ENCODE assay signal across 15 cellular contexts in the genomic region with DNA sequence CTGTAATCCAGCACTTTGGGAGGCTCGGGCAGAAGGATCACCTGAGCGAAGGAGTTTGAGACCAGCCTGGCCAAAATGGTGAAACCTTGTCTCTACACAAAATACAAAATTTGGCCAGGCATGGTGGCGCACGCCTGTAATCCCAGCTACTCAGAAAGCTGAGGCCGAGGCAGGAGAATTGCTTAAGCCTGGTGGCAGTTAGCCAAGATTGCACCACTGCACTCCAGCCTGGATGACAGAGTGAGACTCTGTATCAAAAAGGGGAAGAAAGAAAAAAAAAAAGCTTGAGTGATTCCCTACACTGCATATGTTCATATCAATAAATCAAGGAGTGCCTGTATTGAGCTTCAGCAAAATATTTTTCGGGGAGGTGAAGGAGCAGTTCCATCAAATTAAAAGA. TPM values are rescaled to one million over a fixed set of nuclear protein-coding genes. Genes with fewer than 3 reads are reported as not detected.
DNase-seq lines count a peak whose midpoint lies in the region; ATAC-seq and TF ChIP-seq lines count a peak whose summit lies in the region.
"Had no signal": no experiment of that assay in that cellular context is flagged by ENCODE, and none has a peak within 500 bp of the region (broad histone marks: within the 10 kb centered on the region; RNA-seq: fewer than 3 reads in every experiment).

No MANE protein-coding gene starts in this region.

- H3K79me2 ChIP-seq in mesendoderm (ENCODE audit: control insufficient read depth, insufficient read depth, low read length): no peaks in the 10 kb centered on the region

- H3K9ac ChIP-seq in mesendoderm (ENCODE audit: low read length): no peak overlapping the region

- H3K27me3 Mint-ChIP-seq in activated CD8-positive, alpha-beta T cell treated with anti-CD3 and anti-CD28 coated beads for 36 hours: no peaks in the 10 kb centered on the region

- TF ChIP-seq POLR2A in sigmoid colon (IDR thresholded peaks at IDR 0.05): no peak

- H3K9me3 Mint-ChIP-seq in activated CD8-positive, alpha-beta T cell treated with anti-CD3 and anti-CD28 coated beads for 36 hours: no peaks in the 10 kb centered on the region
- H3K9me3 Mint-ChIP-seq: activated T-cell treated with anti-CD3 and anti-CD28 coated beads, Interleukin-2, amount 50 U/mL, for 4 hours; nephron progenitor cell; T-helper 1 cell treated with Interleukin-12 subunit alpha and Interleukin-12 subunit beta and Interleukin-4 antibody, amounts not matched to agents 30 μg/mL and 1 μg/mL, for 36 hours had no signal

- H3K4me1 Mint-ChIP-seq in activated CD8-positive, alpha-beta T cell treated with anti-CD3 and anti-CD28 coated beads for 36 hours (ENCODE audit: low read depth): peaks cover 12% of the 10 kb centered on the region

- no peak overlapping the region for H2BK15ac ChIP-seq in mesendoderm (replicated peaks; ENCODE audit: low read depth)

- no peaks in the 10 kb centered on the region for H3K4me1 ChIP-seq in sigmoid colon
- no peaks in the 10 kb centered on the region for H3K4me1 ChIP-seq in mesendoderm (ENCODE audit: control insufficient read depth, low read depth, low read length)
- H3K4me1 ChIP-seq: HAP-1 had no signal

- no peak for TF ChIP-seq RAD21 in Ishikawa (IDR thresholded peaks at IDR 0.05; ENCODE audit: low read depth)

- CTCF ChIA-PET in activated CD8-positive, alpha-beta T cell treated with anti-CD3 and anti-CD28 coated beads for 36 hours (lab: Charles Lee): interaction anchor here (1.6 kb wide), 1 partner anchor 107 kb away, joined by 3 read pairs; no protein-coding TSS in a partner anchor

- H3K27ac Mint-ChIP-seq in activated CD8-positive, alpha-beta T cell treated with anti-CD3 and anti-CD28 coated beads for 36 hours: no peak overlapping the region
- H3K27ac Mint-ChIP-seq: nephron progenitor cell; T-helper 1 cell treated with Interleukin-12 subunit alpha and Interleukin-12 subunit beta and Interleukin-4 antibody, amounts not matched to agents 30 μg/mL and 1 μg/mL, for 36 hours had no signal

- no peak overlapping the region for H3K56ac ChIP-seq in mesendoderm (ENCODE audit: low read length)

- DNase-seq in UCSD-AML1 (lab: John Stamatoyannopoulos, UW; ENCODE audit: unreplicated experiment) (peak; percentile 9), left cardiac atrium (peak; percentile 71), sigmoid colon (peak; percentile 75), cerebellum (ENCODE audit: low spot score) (no peak), mesendoderm (no peak), T1000 (lab: John Stamatoyannopoulos, UW) (no peak)
- no peak for DNase-seq in activated CD8-positive, alpha-beta T cell treated with anti-CD3 and anti-CD28 coated beads for 36 hours
- DNase-seq: activated T-cell treated with anti-CD3 and anti-CD28 coated beads, Interleukin-2, amount 50 U/mL, for 4 hours; cerebellar nuclear complex; DMS153; hippocampal formation; nephron progenitor cell had no signal

- H2BK5ac ChIP-seq in mesendoderm (ENCODE audit: low read length): no peak overlapping the region

- H3K36me3 ChIP-seq in sigmoid colon (no peaks in the 10 kb centered on the region), mesendoderm (ENCODE audit: control insufficient read depth, insufficient read depth, low read length) (no peaks in the 10 kb centered on the region)
- H3K36me3 ChIP-seq: HAP-1 had no signal

- no peak overlapping the region for H4K8ac ChIP-seq in mesendoderm (ENCODE audit: low read depth, low read length)

- no peak overlapping the region for H4K5ac ChIP-seq in mesendoderm (ENCODE audit: low read length)

- H3K36me3 Mint-ChIP-seq in activated CD8-positive, alpha-beta T cell treated with anti-CD3 and anti-CD28 coated beads for 36 hours (ENCODE audit: low read depth): no peaks in the 10 kb centered on the region

- H3K9me3 ChIP-seq in sigmoid colon: no peaks in the 10 kb centered on the region
- H3K9me3 ChIP-seq: HAP-1 had no signal

- no peak overlapping the region for H3K23ac ChIP-seq in mesendoderm (ENCODE audit: low read length)

- H3K4me3 ChIP-seq in sigmoid colon (no peak overlapping the region), mesendoderm (ENCODE audit: low read length) (no peak overlapping the region)
- H3K4me3 ChIP-seq: HAP-1 had no signal

- no peak overlapping the region for H2BK120ac ChIP-seq in mesendoderm (ENCODE audit: low read depth, low read length)

- H3K4me3 Mint-ChIP-seq in activated CD8-positive, alpha-beta T cell treated with anti-CD3 and anti-CD28 coated beads for 36 hours: no peak overlapping the region
- H3K4me3 Mint-ChIP-seq: activated T-cell treated with anti-CD3 and anti-CD28 coated beads, Interleukin-2, amount 50 U/mL, for 4 hours; nephron progenitor cell; T-helper 1 cell treated with Interleukin-12 subunit alpha and Interleukin-12 subunit beta and Interleukin-4 antibody, amounts not matched to agents 30 μg/mL and 1 μg/mL, for 36 hours had no signal

- no peaks in the 10 kb centered on the region for H3K79me1 ChIP-seq in mesendoderm (ENCODE audit: low read length)

- no peak overlapping the region for H3K4ac ChIP-seq in mesendoderm (ENCODE audit: low read depth, low read length)

- ATAC-seq in left cardiac atrium: peak; percentile 57 to 58
- no peak for ATAC-seq in activated CD8-positive, alpha-beta T cell treated with anti-CD3 and anti-CD28 coated beads for 36 hours
- ATAC-seq: activated T-cell treated with anti-CD3 and anti-CD28 coated beads, Interleukin-2, amount 50 U/mL, for 4 hours had no signal

- H3K18ac ChIP-seq in mesendoderm (ENCODE audit: low read length): no peak overlapping the region

- H3K27me3 ChIP-seq in sigmoid colon (no peaks in the 10 kb centered on the region), mesendoderm (ENCODE audit: insufficient read depth, low read length, poor library complexity) (no peaks in the 10 kb centered on the region)

- H3K4me2 ChIP-seq in mesendoderm (ENCODE audit: low read length): no peak overlapping the region

- whole genome bisulfite sequencing in sigmoid colon, 2 donors: 69 to 70% methylated on average over 6 of the region's 6 CpGs
- WGBS in mesendoderm (ENCODE audit: extremely low coverage, insufficient coverage, low lambda C conversion rate): no CpG with 5 or more reads among the region's 6 CpGs

- POLR2A ChIA-PET in activated CD8-positive, alpha-beta T cell treated with anti-CD3 and anti-CD28 coated beads for 36 hours (lab: Charles Lee): no interaction called here

- H3K27ac ChIP-seq in sigmoid colon (no peak overlapping the region), mesendoderm (ENCODE audit: low read depth, low read length) (no peak overlapping the region)

- H2AK5ac ChIP-seq in mesendoderm (ENCODE audit: low read length): no peak overlapping the region

- no peak for TF ChIP-seq CTCF in sigmoid colon (IDR thresholded peaks at IDR 0.05)
- TF ChIP-seq CTCF in activated CD8-positive, alpha-beta T cell treated with anti-CD3 and anti-CD28 coated beads for 36 hours (IDR thresholded peaks at IDR 0.05): no peak

- TF ChIP-seq EP300 in Ishikawa (IDR thresholded peaks at IDR 0.05; ENCODE audit: borderline replicate concordance): no peak
- no peak for TF ChIP-seq EP300 in sigmoid colon (IDR thresholded peaks at IDR 0.05)

- intact Hi-C loops in left cardiac atrium (cut with DNase I) (no loop called here), sigmoid colon (cut with DNase I) (no loop called here)
- intact Hi-C loops in activated CD8-positive, alpha-beta T cell treated with anti-CD3 and anti-CD28 coated beads for 36 hours (cut with micrococcal nuclease): no loop called here

TF ChIP-seq in Ishikawa, 13 proteins besides CTCF, POLR2A, EP300 and RAD21:
- TF ChIP-seq YY1 (IDR thresholded peaks at IDR 0.05; ENCODE audit: low read depth) (no peak), CEBPB (IDR thresholded peaks at IDR 0.05) (peak; percentile 45; the same call in 1 of the 2 replicates)
TF ChIP-seq in Ishikawa: peak in this region for 1.

RNA-seq across cellular contexts. Expression of gene SRRM3, which starts 45.8 kb away (rescaled TPM):
- 10 to 100 TPM; 19.7 to 27.4 TPM for total RNA-seq in left cardiac atrium
- 10 to 100 TPM in 1 of 4 donors, 1 to 10 TPM in 3; 1.6 to 16.1 (median 6.3) TPM for total RNA-seq in sigmoid colon
- 1 to 10 TPM; 1.4 to 2.2 (median 1.8) TPM for polyA plus RNA-seq in sigmoid colon
- total RNA-seq in cerebellum: 16.3 TPM
- 2.2 TPM for polyA plus RNA-seq in mesendoderm (2013, experiment 1 of 2)
- 2.2 TPM for polyA plus RNA-seq in mesendoderm (2013, experiment 2 of 2)
- total RNA-seq in activated CD8-positive, alpha-beta T cell treated with anti-CD3 and anti-CD28 coated beads for 36 hours: not detected

Comparison
In these comparisons a context has a peak if more than half of its experiments do, and no peak if none do; other contexts are left out.
1. DNase-seq: peak in UCSD-AML1 (single experiment), left cardiac atrium (single experiment) and sigmoid colon (single experiment); none in cerebellum (single experiment), mesendoderm (single experiment), activated CD8-positive, alpha-beta T cell treated with anti-CD3 and anti-CD28 coated beads for 36 hours (single experiment) and T1000 (single experiment).